In the genomic region with DNA sequence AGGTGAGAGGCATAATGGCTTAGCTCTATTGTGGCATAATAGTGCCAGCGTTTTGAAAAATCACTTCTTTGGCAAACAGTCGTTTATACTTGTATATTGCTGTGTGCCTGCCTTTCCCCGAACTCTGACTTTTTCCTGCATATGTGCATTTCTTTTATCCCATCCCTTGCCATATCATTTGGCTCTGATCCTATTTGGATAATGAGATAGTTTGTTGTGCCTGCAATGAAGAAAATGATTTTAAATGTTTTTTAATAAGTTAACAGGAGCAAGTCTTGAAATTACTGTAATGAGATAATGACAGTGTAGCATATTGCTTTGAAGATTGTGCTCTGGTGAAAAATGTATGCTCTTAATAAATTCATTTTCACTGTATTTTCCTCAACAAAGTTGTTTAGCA, we compare ENCODE assay signal across 30 cellular contexts.
"Had no signal": no experiment of that assay in that cellular context is flagged by ENCODE, and none has a peak within 500 bp of the region (broad histone marks: within the 10 kb centered on the region; RNA-seq: fewer than 3 reads in every experiment).

No MANE protein-coding gene starts in this region.

- H3K36me3 ChIP-seq: adrenal gland, ascending aorta, brain microvascular endothelial cell, breast epithelium, cardiac muscle cell had no signal

- H3K4me3 ChIP-seq: adrenal gland, ascending aorta, body of pancreas, breast epithelium, cardiac muscle cell had no signal

- H3K27me3 ChIP-seq: adrenal gland, ascending aorta, body of pancreas, brain microvascular endothelial cell, breast epithelium, cardiac muscle cell had no signal

- ATAC-seq: activated naive CD4-positive, alpha-beta T cell treated with anti-CD3 and anti-CD28 coated beads, Interleukin-2, amount 50 U/mL, for 72 hours; activated naive CD8-positive, alpha-beta T cell treated with anti-CD3 and anti-CD28 coated beads, Interleukin-2, amount 50 U/mL, for 24 hours; activated T-cell treated with anti-CD3 and anti-CD28 coated beads, Interleukin-2, amount 50 U/mL, for 4 hours; activated T-cell treated with anti-CD3 and anti-CD28 coated beads, Interleukin-2, amount 50 U/mL, for 72 hours; activated T-helper 17 cell treated with anti-CD3 and anti-CD28 coated beads, Interleukin-2, amount 50 U/mL, for 72 hours; body of pancreas had no signal

- H3K4me1 ChIP-seq: adrenal gland, ascending aorta, body of pancreas, breast epithelium had no signal

- H3K9me3 ChIP-seq: adrenal gland, body of pancreas, breast epithelium had no signal

- DNase-seq: activated effector memory CD4-positive, alpha-beta T cell treated with anti-CD3 and anti-CD28 coated beads, Interleukin-2, amount 50 U/mL, for 16 hours; activated effector memory CD4-positive, alpha-beta T cell treated with Interleukin-2 at 50 U/mL for 16 hours; activated gamma-delta T cell; activated gamma-delta T cell treated with Interleukin-2 at 50 U/mL for 16 hours; activated naive CD4-positive, alpha-beta T cell; activated naive CD4-positive, alpha-beta T cell treated with anti-CD3 and anti-CD28 coated beads for 36 hours; activated naive CD4-positive, alpha-beta T cell treated with anti-CD3 and anti-CD28 coated beads, Interleukin-2, amount 10 ng/mL, durations not matched to agents 7 days and 5 days; activated naive CD4-positive, alpha-beta T cell treated with anti-CD3 and anti-CD28 coated beads, Interleukin-2, amount 50 U/mL, for 16 hours; activated naive CD4-positive, alpha-beta T cell treated with Interleukin-2 at 50 U/mL for 16 hours; activated naive CD8-positive, alpha-beta T cell treated with anti-CD3 and anti-CD28 coated beads for 36 hours; activated naive CD8-positive, alpha-beta T cell treated with anti-CD3 and anti-CD28 coated beads, Interleukin-2, amount 10 ng/mL, durations not matched to agents 7 days and 5 days; activated naive CD8-positive, alpha-beta T cell treated with anti-CD3 and anti-CD28 coated beads, Interleukin-2, amount 50 U/mL, for 24 hours; activated T-cell treated with anti-CD3 and anti-CD28 coated beads, Interleukin-2, amount 50 U/mL, for 4 hours; activated T-cell treated with anti-CD3 and anti-CD28 coated beads, Interleukin-2, amount 50 U/mL, for 48 hours; activated T-cell treated with anti-CD3 and anti-CD28 coated beads, Interleukin-2, amount 50 U/mL, for 72 hours; adrenal gland; amniotic stem cell; amygdala; anterior cingulate cortex; aorta; body of pancreas; brain microvascular endothelial cell; caudate nucleus; central memory CD4-positive, alpha-beta T cell; cerebellar nuclear complex had no signal

- H3K27ac ChIP-seq: adrenal gland, ascending aorta, body of pancreas, brain microvascular endothelial cell, breast epithelium, cardiac muscle cell had no signal
